Comparison of ENCODE assay signal across 8 cellular contexts in the genomic region with DNA sequence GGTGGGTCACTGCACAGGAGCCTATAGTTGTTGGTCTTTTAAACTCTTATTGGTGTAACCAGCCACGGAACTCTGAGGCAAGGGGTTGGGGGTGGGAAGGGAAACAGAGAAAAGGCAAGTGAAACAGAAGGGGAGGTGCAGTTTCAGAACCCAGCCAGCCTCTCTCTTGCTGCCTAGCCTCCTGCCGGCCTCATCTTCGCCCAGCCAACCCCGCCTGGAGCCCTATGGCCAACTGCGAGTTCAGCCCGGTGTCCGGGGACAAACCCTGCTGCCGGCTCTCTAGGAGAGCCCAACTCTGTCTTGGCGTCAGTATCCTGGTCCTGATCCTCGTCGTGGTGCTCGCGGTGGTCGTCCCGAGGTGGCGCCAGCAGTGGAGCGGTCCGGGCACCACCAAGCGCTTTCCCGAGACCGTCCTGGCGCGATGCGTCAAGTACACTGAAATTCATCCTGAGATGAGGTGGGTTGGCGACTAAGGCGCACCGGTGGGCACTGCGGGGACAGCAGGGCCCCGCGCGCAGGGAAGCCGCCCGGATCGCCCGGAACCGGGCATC. TPM values are rescaled to one million over a fixed set of nuclear protein-coding genes. Genes with fewer than 3 reads are reported as not detected.
DNase-seq lines count a peak whose midpoint lies in the region; ATAC-seq and TF ChIP-seq lines count a peak whose summit lies in the region.

Gene CD38 (plus strand): TSS at position 138 of the 551 bp plus-strand sequence. CDS start 87 bp downstream, at position 225.

- intact Hi-C loops in T-helper 1 cell treated with Interleukin-12 subunit alpha and Interleukin-12 subunit beta and Interleukin-4 antibody, amounts not matched to agents 30 ng/mL and 1 ng/mL, for 36 hours (cut with micrococcal nuclease) = loop anchor here (1.0 to 2.0 kb wide), 4 partner anchors 12 to 775 kb away; partner anchors contain the start of genes CPEB2 and FBXL5
- intact Hi-C loops in mucosa of descending colon (cut with DNase I, micrococcal nuclease) = no loop called here

- no peaks in the 10 kb centered on the region for H3K36me3 ChIP-seq in effector memory CD4-positive, alpha-beta T cell (ENCODE audit: control insufficient read depth, insufficient read depth, low read length)
- H3K36me3 ChIP-seq in mucosa of descending colon (ENCODE audit: low read depth) = no peaks in the 10 kb centered on the region
- no peaks in the 10 kb centered on the region for H3K36me3 ChIP-seq in thoracic aorta

- no peaks in the 10 kb centered on the region for H3K9me3 ChIP-seq in effector memory CD4-positive, alpha-beta T cell (ENCODE audit: control insufficient read depth, low read length)
- no peaks in the 10 kb centered on the region for H3K9me3 ChIP-seq in mucosa of descending colon
- no peaks in the 10 kb centered on the region for H3K9me3 ChIP-seq in thoracic aorta

- peak; percentile 6 for DNase-seq in AG08395 (ENCODE audit: low spot score)
- no peak for DNase-seq in effector memory CD4-positive, alpha-beta T cell
- peak; percentile 54 to 69 (median 65) for DNase-seq in mucosa of descending colon
- DNase-seq in thoracic aorta (ENCODE audit: low spot score) = no peak
- DNase-seq in inferior parietal cortex (ENCODE audit: extremely low spot score) = no peak

- TF ChIP-seq CTCF in mucosa of descending colon (IDR thresholded peaks at IDR 0.05) (no peak), thoracic aorta (IDR thresholded peaks at IDR 0.05) (no peak)

- H3K4me1 ChIP-seq in effector memory CD4-positive, alpha-beta T cell (ENCODE audit: control insufficient read depth, insufficient read depth, low read length, poor library complexity, severe bottlenecking) = peaks cover 13% of the 10 kb centered on the region
- peaks cover 14% of the 10 kb centered on the region for H3K4me1 ChIP-seq in mucosa of descending colon (ENCODE audit: low read depth)
- peaks cover 5 to 7% of the 10 kb centered on the region in 2 donors for H3K4me1 ChIP-seq in thoracic aorta (ENCODE audit: control insufficient read depth in 1 of 2, low read depth in 2 of 2)

- H3K27me3 ChIP-seq in effector memory CD4-positive, alpha-beta T cell (replicated peaks; ENCODE audit: control insufficient read depth, insufficient read depth, low read length, poor library complexity, severe bottlenecking) = no peaks in the 10 kb centered on the region
- H3K27me3 ChIP-seq in thoracic aorta (replicated peaks; ENCODE audit: insufficient read depth) = no peaks in the 10 kb centered on the region

- no peak within 1 kb of the TSS for H3K27ac ChIP-seq in effector memory CD4-positive, alpha-beta T cell (ENCODE audit: insufficient read depth, low read length, poor library complexity, severe bottlenecking)
- peak within 1 kb of the TSS in 1 of 2 donors; percentile 11 for H3K27ac ChIP-seq in thoracic aorta

- peak; percentile 73 for ATAC-seq in GM18909 (IDR thresholded peaks at IDR 0.05; ENCODE audit: poor library complexity, unreplicated experiment)
- peak; percentile 58 for ATAC-seq in HG03108 (IDR thresholded peaks at IDR 0.05; ENCODE audit: unreplicated experiment)
- ATAC-seq in mucosa of descending colon = peak; percentile 65
- ATAC-seq in thoracic aorta (ENCODE audit: insufficient number of reproducible peaks, low FRiP score, low read depth) = no peak

- peak within 1 kb of the TSS; percentile 66 for H3K4me3 ChIP-seq in effector memory CD4-positive, alpha-beta T cell (ENCODE audit: insufficient read depth, low read depth, low read length, poor library complexity, severe bottlenecking)
- H3K4me3 ChIP-seq in mucosa of descending colon (peak within 1 kb of the TSS; percentile 12), thoracic aorta (peak within 1 kb of the TSS; percentile 73)

RNA-seq across cellular contexts. Expression of gene CD38, which starts in this region (rescaled TPM):
- 213 and 216 TPM in 2 replicates for total RNA-seq in T-helper 1 cell treated with Interleukin-12 subunit alpha and Interleukin-12 subunit beta and Interleukin-4 antibody, amounts not matched to agents 30 ng/mL and 1 ng/mL, for 36 hours
- total RNA-seq in mucosa of descending colon (1 to 10 TPM; 1.8 to 6.2 (median 3.8) TPM), thoracic aorta (1 to 10 TPM; 3.2 to 7.8 TPM)

Comparison
In these comparisons a context has a peak if more than half of its experiments do, and no peak if none do; other contexts are left out.
1. RNA of gene CD38 (total RNA-seq): 213 to 216 TPM in T-helper 1 cell treated with Interleukin-12 subunit alpha and Interleukin-12 subunit beta and Interleukin-4 antibody, amounts not matched to agents 30 ng/mL and 1 ng/mL, for 36 hours; 3.2 to 7.8 TPM in thoracic aorta and 1.8 to 6.2 TPM in mucosa of descending colon; every median in the first group is over 10 times any median in the second.
2. DNase-seq: peak in AG08395 (single experiment) and mucosa of descending colon (3 of 3); none in effector memory CD4-positive, alpha-beta T cell (0 of 3), thoracic aorta (single experiment) and inferior parietal cortex (single experiment).
3. H3K4me3 ChIP-seq: peak in every context shown above with its lines; median percentile 73 in thoracic aorta; 66 in effector memory CD4-positive, alpha-beta T cell; 12 in mucosa of descending colon.